In the genomic region with DNA sequence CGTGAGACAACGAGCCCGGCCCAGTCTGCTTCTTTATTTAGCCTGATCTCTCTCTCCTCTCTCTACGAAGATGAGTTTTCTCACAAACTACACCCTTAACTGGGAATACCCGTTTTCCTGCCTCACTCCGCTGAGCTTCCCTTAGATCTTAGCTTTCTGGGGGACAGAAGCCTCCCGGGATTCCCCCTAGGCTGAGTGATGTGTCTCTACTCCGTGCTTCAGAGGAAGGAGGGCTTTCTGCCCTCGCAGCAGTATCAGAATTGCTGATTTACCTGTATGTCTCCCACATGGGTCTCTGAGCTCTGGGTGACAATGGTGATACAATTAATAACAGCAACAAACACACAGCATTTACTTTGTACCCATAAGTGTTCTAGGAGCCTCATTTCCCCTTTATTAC, we compare ENCODE assay signal across 7 cellular contexts. TPM values are rescaled to one million over a fixed set of nuclear protein-coding genes. Genes with fewer than 3 reads are reported as not detected.
DNase-seq lines count a peak whose midpoint lies in the region; ATAC-seq and TF ChIP-seq lines count a peak whose summit lies in the region.

No MANE protein-coding gene starts in this region.

- peaks cover 34% of the 10 kb centered on the region for H3K36me3 Mint-ChIP-seq in MCF 10A (ENCODE audit: insufficient read depth, unreplicated experiment)
- H3K36me3 Mint-ChIP-seq in naive thymus-derived CD8-positive, alpha-beta T cell = peaks cover 7 to 26% (median 12%) of the 10 kb centered on the region in 3 donors

- no peaks in the 10 kb centered on the region for H3K9me3 Mint-ChIP-seq in MCF 10A (ENCODE audit: unreplicated experiment)
- H3K9me3 Mint-ChIP-seq in naive thymus-derived CD8-positive, alpha-beta T cell = no peaks in the 10 kb centered on the region

- TSS peak; percentile 26 for BruUV-seq in MCF 10A (replicated peaks; lab: Mats Ljungman, UMichigan)

- H3K27me3 Mint-ChIP-seq in MCF 10A (ENCODE audit: insufficient read depth, unreplicated experiment) = no peaks in the 10 kb centered on the region
- no peaks in the 10 kb centered on the region for H3K27me3 Mint-ChIP-seq in naive thymus-derived CD8-positive, alpha-beta T cell

- CTCF ChIA-PET in MCF 10A (lab: Yijun Ruan, JAX) = interaction anchor here (0.6 to 1.3 kb wide), 3 partner anchors 33 to 1334 kb away, joined by 3 to 7 read pairs (median 4); no protein-coding TSS in a partner anchor

- no peak for DNase-seq in MCF 10A (ENCODE audit: unreplicated experiment)
- no peak for DNase-seq in naive thymus-derived CD8-positive, alpha-beta T cell
- no peak for DNase-seq in NCI-H524 treated with DMSO at 0.1 percent for 48 hours (lab: John Stamatoyannopoulos, UW)
- DNase-seq in foreskin melanocyte = no peak
- DNase-seq in superior temporal gyrus (ENCODE audit: extremely low spot score) = no peak

- intact Hi-C loops in MCF 10A (cut with micrococcal nuclease) = no loop called here

- H3K4me1 Mint-ChIP-seq in MCF 10A (ENCODE audit: insufficient read depth, unreplicated experiment) = peaks cover 15% of the 10 kb centered on the region
- peaks cover 22 to 49% (median 42%) of the 10 kb centered on the region in 4 donors for H3K4me1 Mint-ChIP-seq in naive thymus-derived CD8-positive, alpha-beta T cell

- H3K4me3 Mint-ChIP-seq in MCF 10A (ENCODE audit: unreplicated experiment) = peak overlapping the region; percentile 77
- H3K4me3 Mint-ChIP-seq in naive thymus-derived CD8-positive, alpha-beta T cell = peak overlapping the region; percentile 82 to 96 (median 88)

- ATAC-seq in GM19438 (IDR thresholded peaks at IDR 0.05; ENCODE audit: low read depth, unreplicated experiment) (peak; percentile 43), HG03457 (IDR thresholded peaks at IDR 0.05; ENCODE audit: unreplicated experiment) (peak; percentile 40)
- ATAC-seq in naive thymus-derived CD8-positive, alpha-beta T cell = no peak

- TF ChIP-seq CTCF in MCF 10A (IDR thresholded peaks at IDR 0.05; ENCODE audit: unreplicated experiment) = no peak

- peak overlapping the region; percentile 5 for H3K27ac Mint-ChIP-seq in MCF 10A (ENCODE audit: low read depth, unreplicated experiment)
- H3K27ac Mint-ChIP-seq in naive thymus-derived CD8-positive, alpha-beta T cell = peak overlapping the region in 8 of 10 donors; percentile 37 to 94 (median 86)

- POLR2A ChIA-PET in MCF 10A (lab: Yijun Ruan, JAX) = interaction anchor here (0.7 to 2.5 kb wide), 7 partner anchors 11 to 125 kb away, joined by 3 to 15 read pairs (median 4); no protein-coding TSS in a partner anchor
- POLR2A ChIA-PET in naive thymus-derived CD8-positive, alpha-beta T cell (lab: Charles Lee) = interaction anchor here (1.3 to 2.9 kb wide), 4 partner anchors 25 to 141 kb away, joined by 5 to 16 read pairs (median 12); partner anchors contain the start of gene SPEN

RNA-seq across cellular contexts. Expression of gene ZBTB17, which starts 1.0 kb away (rescaled TPM):
- 46.3 and 48.3 TPM in 2 replicates for total RNA-seq in MCF 10A (2022)
- total RNA-seq in naive thymus-derived CD8-positive, alpha-beta T cell = 10 to 100 TPM; 49.3 to 58.1 TPM
- polyA plus RNA-seq in naive thymus-derived CD8-positive, alpha-beta T cell = 10 to 100 TPM; 10.2 to 23.3 (median 11.1) TPM

RNA-seq across cellular contexts. Expression of gene SRARP, which starts 29.2 kb away (rescaled TPM):
- not detected in 2 replicates for total RNA-seq in MCF 10A (2022)
- not detected for total RNA-seq in naive thymus-derived CD8-positive, alpha-beta T cell
- not detected for polyA plus RNA-seq in naive thymus-derived CD8-positive, alpha-beta T cell

RNA-seq across cellular contexts. Expression of gene HSPB7, which starts 43.0 kb away (rescaled TPM):
- not detected in 2 replicates for total RNA-seq in MCF 10A (2022)
- total RNA-seq in naive thymus-derived CD8-positive, alpha-beta T cell = not detected
- polyA plus RNA-seq in naive thymus-derived CD8-positive, alpha-beta T cell = not detected

RNA-seq across cellular contexts. Expression of gene CLCNKA, which starts 47.0 kb away (rescaled TPM):
- total RNA-seq in MCF 10A (2022) = not detected in 2 replicates
- not detected for total RNA-seq in naive thymus-derived CD8-positive, alpha-beta T cell
- not detected for polyA plus RNA-seq in naive thymus-derived CD8-positive, alpha-beta T cell

Comparison
In these comparisons a context has a peak if more than half of its experiments do, and no peak if none do; other contexts are left out.
1. ATAC-seq: peak in GM19438 (single experiment) and HG03457 (single experiment); none in naive thymus-derived CD8-positive, alpha-beta T cell (0 of 2).